ENCODE assay signal across 10 cellular contexts in the genomic region with DNA sequence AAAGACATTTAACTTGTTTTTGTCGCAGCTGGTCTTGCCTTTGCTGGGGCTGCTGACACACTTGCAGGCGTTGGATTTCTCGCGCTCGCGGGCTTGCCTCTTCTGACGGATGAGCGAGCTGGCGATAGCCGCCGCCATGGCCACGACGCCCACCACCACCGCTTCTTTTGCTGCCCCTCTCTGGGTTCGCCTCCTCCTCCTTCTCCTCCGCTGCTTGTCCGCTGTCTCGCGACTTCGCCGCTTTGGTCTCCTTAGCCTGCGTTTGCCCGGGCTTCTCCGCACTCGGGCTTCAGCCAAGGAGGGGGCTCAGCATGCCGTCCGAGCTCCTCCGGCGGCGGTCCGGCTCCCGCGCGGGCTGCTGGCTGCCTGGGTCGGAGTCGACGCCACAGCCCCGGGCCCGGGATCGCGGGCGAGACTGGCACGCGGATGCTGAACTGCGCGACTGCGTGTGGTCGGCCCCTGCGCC. TPM values are rescaled to one million over a fixed set of nuclear protein-coding genes. Genes with fewer than 3 reads are reported as not detected.
DNase-seq lines count a peak whose midpoint lies in the region; ATAC-seq and TF ChIP-seq lines count a peak whose summit lies in the region.
"Had no signal": no experiment of that assay in that cellular context is flagged by ENCODE, and none has a peak within 500 bp of the region (broad histone marks: within the 10 kb centered on the region; RNA-seq: fewer than 3 reads in every experiment).

No MANE protein-coding gene starts in this region.

- CTCF ChIA-PET in MCF 10A (lab: Yijun Ruan, JAX): interaction anchor here (3.1 to 4.5 kb wide), 2 partner anchors 413 to 520 kb away, joined by 21 read pairs; no protein-coding TSS in a partner anchor
- CTCF ChIA-PET in OCI-LY7 (lab: Charles Lee; ENCODE audit: unreplicated experiment): no interaction called here

- no peak for TF ChIP-seq POLR2A in right lobe of liver (IDR thresholded peaks at IDR 0.05)
- no peak for TF ChIP-seq POLR2A in stomach (IDR thresholded peaks at IDR 0.05)

- under 1% methylated on average over 48 of the region's 49 CpGs for WGBS in HUES64
- WGBS in right lobe of liver (ENCODE audit: insufficient coverage, low coverage, low lambda C conversion rate, missing lambda C conversion rate): 23% methylated on average over 21 of the region's 49 CpGs
- 1 to 25% (median 14%) methylated on average over 26 to 42 of the region's 49 CpGs for WGBS in stomach, 5 donors

- H3K27me3 Mint-ChIP-seq in MCF 10A (ENCODE audit: insufficient read depth, unreplicated experiment): peaks cover 38% of the 10 kb centered on the region
- peaks cover 37% of the 10 kb centered on the region for H3K27me3 Mint-ChIP-seq in activated naive CD8-positive, alpha-beta T cell treated with anti-CD3 and anti-CD28 coated beads for 36 hours

- H3K36me3 ChIP-seq in HUES64 (ENCODE audit: insufficient read depth, low read length) (peaks cover 24% of the 10 kb centered on the region), right lobe of liver (no peaks in the 10 kb centered on the region), stomach (no peaks in the 10 kb centered on the region), OCI-LY7 (ENCODE audit: insufficient read depth, low read length) (no peaks in the 10 kb centered on the region)

- no peaks in the 10 kb centered on the region for H3K9me3 Mint-ChIP-seq in MCF 10A (ENCODE audit: unreplicated experiment)
- H3K9me3 Mint-ChIP-seq in activated naive CD8-positive, alpha-beta T cell treated with anti-CD3 and anti-CD28 coated beads for 36 hours: no peaks in the 10 kb centered on the region
- H3K9me3 Mint-ChIP-seq: activated T-cell treated with anti-CD3 and anti-CD28 coated beads, Interleukin-2, amount 50 U/mL, for 24 hours had no signal

- peak in 2 of 4 donors; percentile 11 to 17 for ATAC-seq in right lobe of liver

- H3K27ac ChIP-seq in HUES64 (ENCODE audit: low read depth, low read length): peak overlapping the region; percentile 58; the same call in 1 of the 2 replicates
- no peak overlapping the region for H3K27ac ChIP-seq in right lobe of liver
- peak overlapping the region in 1 of 5 donors; percentile 12 for H3K27ac ChIP-seq in stomach
- H3K27ac ChIP-seq in OCI-LY7 (ENCODE audit: low read depth, low read length, poor library complexity, severe bottlenecking): no peak overlapping the region

- DNase-seq in MCF 10A (ENCODE audit: unreplicated experiment) (no peak), right lobe of liver (peak; percentile 17 to 52 (median 21)), stomach (no peak), T1000 (lab: John Stamatoyannopoulos, UW) (no peak), OCI-LY7 (ENCODE audit: low spot score) (no peak)
- DNase-seq in activated naive CD8-positive, alpha-beta T cell treated with anti-CD3 and anti-CD28 coated beads for 36 hours: no peak
- DNase-seq: activated T-cell treated with anti-CD3 and anti-CD28 coated beads, Interleukin-2, amount 50 U/mL, for 24 hours; KG1; SHP77 treated with DMSO at 0.1 percent for 48 hours had no signal

- no peaks in the 10 kb centered on the region; the same call in 1 of the 2 replicates for H3K4me1 ChIP-seq in HUES64 (ENCODE audit: insufficient read depth, low read length)
- H3K4me1 ChIP-seq in right lobe of liver: no peaks in the 10 kb centered on the region
- peaks cover 0 to 7% (median 0%) of the 10 kb centered on the region in 4 donors for H3K4me1 ChIP-seq in stomach
- no peaks in the 10 kb centered on the region for H3K4me1 ChIP-seq in OCI-LY7 (ENCODE audit: insufficient read depth, low read length, poor library complexity, severe bottlenecking)

- no TSS peak for BruUV-seq in MCF 10A (replicated peaks; lab: Mats Ljungman, UMichigan)
- BruUV-seq in OCI-LY7 (replicated peaks; lab: Mats Ljungman, UMichigan): no TSS peak

- no peaks in the 10 kb centered on the region for H3K79me2 ChIP-seq in OCI-LY7 (ENCODE audit: insufficient read depth, low read depth, low read length)

- H3K9me3 ChIP-seq in HUES64 (ENCODE audit: insufficient read depth, low read depth, low read length) (no peaks in the 10 kb centered on the region), right lobe of liver (no peaks in the 10 kb centered on the region), stomach (no peaks in the 10 kb centered on the region), OCI-LY7 (ENCODE audit: low read length) (no peaks in the 10 kb centered on the region)

- no peak for TF ChIP-seq CTCF in MCF 10A (IDR thresholded peaks at IDR 0.05; ENCODE audit: unreplicated experiment)
- no peak for TF ChIP-seq CTCF in right lobe of liver (IDR thresholded peaks at IDR 0.05)
- no peak for TF ChIP-seq CTCF in stomach (IDR thresholded peaks at IDR 0.05)
- no peak for TF ChIP-seq CTCF in OCI-LY7 (conservative IDR thresholded peaks at IDR 0.05; ENCODE audit: low read length)

- H3K4me3 Mint-ChIP-seq in MCF 10A (ENCODE audit: unreplicated experiment): peak overlapping the region; percentile 64
- H3K4me3 Mint-ChIP-seq in activated naive CD8-positive, alpha-beta T cell treated with anti-CD3 and anti-CD28 coated beads for 36 hours: no peak overlapping the region
- H3K4me3 Mint-ChIP-seq: activated T-cell treated with anti-CD3 and anti-CD28 coated beads, Interleukin-2, amount 50 U/mL, for 24 hours had no signal

- no peak for TF ChIP-seq EP300 in stomach (IDR thresholded peaks at IDR 0.05)

- H3K4me3 ChIP-seq in HUES64 (ENCODE audit: low read length): peak overlapping the region; percentile 91
- peak overlapping the region in 1 of 3 donors; percentile 31 for H3K4me3 ChIP-seq in right lobe of liver
- peak overlapping the region; percentile 47 to 65 (median 53) for H3K4me3 ChIP-seq in stomach
- no peak overlapping the region for H3K4me3 ChIP-seq in OCI-LY7 (ENCODE audit: low read depth, low read length, poor library complexity, severe bottlenecking)

- H3K4me2 ChIP-seq in OCI-LY7 (ENCODE audit: low read length): no peak overlapping the region

- no peak overlapping the region for H3K27ac Mint-ChIP-seq in MCF 10A (ENCODE audit: low read depth, unreplicated experiment)
- H3K27ac Mint-ChIP-seq in activated naive CD8-positive, alpha-beta T cell treated with anti-CD3 and anti-CD28 coated beads for 36 hours: no peak overlapping the region
- H3K27ac Mint-ChIP-seq: activated T-cell treated with anti-CD3 and anti-CD28 coated beads, Interleukin-2, amount 50 U/mL, for 24 hours had no signal

- H3K9me2 ChIP-seq in OCI-LY7 (ENCODE audit: insufficient read depth, low read length): no peaks in the 10 kb centered on the region

- H3K36me3 Mint-ChIP-seq in MCF 10A (ENCODE audit: insufficient read depth, unreplicated experiment): no peaks in the 10 kb centered on the region
- H3K36me3 Mint-ChIP-seq in activated naive CD8-positive, alpha-beta T cell treated with anti-CD3 and anti-CD28 coated beads for 36 hours: no peaks in the 10 kb centered on the region

- intact Hi-C loops in MCF 10A (cut with micrococcal nuclease) (no loop called here), right lobe of liver (cut with DNase I) (no loop called here), stomach (cut with DNase I; ENCODE audit: low total_unique reads) (no loop called here), OCI-LY7 (cut with micrococcal nuclease; ENCODE audit: unreplicated experiment) (no loop called here)

- H3K9ac ChIP-seq in HUES64 (ENCODE audit: low read depth, low read length): peak overlapping the region; percentile 73

- H3K4me1 Mint-ChIP-seq in MCF 10A (ENCODE audit: insufficient read depth, unreplicated experiment): no peaks in the 10 kb centered on the region
- H3K4me1 Mint-ChIP-seq in activated naive CD8-positive, alpha-beta T cell treated with anti-CD3 and anti-CD28 coated beads for 36 hours: no peaks in the 10 kb centered on the region

- no peak overlapping the region for H2AFZ ChIP-seq in OCI-LY7 (ENCODE audit: low read length)

- POLR2A ChIA-PET in MCF 10A (lab: Yijun Ruan, JAX) (interaction anchor here (0.6 to 0.7 kb wide), 2 partner anchors 36 to 505 kb away, joined by 3 read pairs; no protein-coding TSS in a partner anchor), OCI-LY7 (lab: Charles Lee) (no interaction called here)

- H4K20me1 ChIP-seq in OCI-LY7 (ENCODE audit: insufficient read depth, low read length): no peaks in the 10 kb centered on the region

- H3K27me3 ChIP-seq in HUES64 (ENCODE audit: insufficient read depth, low read length) (no peaks in the 10 kb centered on the region), right lobe of liver (peaks cover 0 to 21% of the 10 kb centered on the region in 2 donors), stomach (peaks cover 0 to 19% (median 0%) of the 10 kb centered on the region in 3 donors)

RNA-seq across cellular contexts. Expression of gene FGF13, which starts 0.6 kb away (rescaled TPM):
- polyA plus RNA-seq in HUES64 (2013, experiment 1 of 2): 34.0 TPM
- 45.3 TPM for polyA plus RNA-seq in HUES64 (2013, experiment 2 of 2)
- 0.75 and 2.7 TPM in 2 replicates for total RNA-seq in MCF 10A (2022)
- 1 to 10 TPM in 4 of 6 experiments, under 1 TPM in 2; 0.37 to 2.8 (median 1.1) TPM for total RNA-seq in right lobe of liver
- total RNA-seq in stomach: 10 to 100 TPM in 2 of 5 donors, 1 to 10 TPM in 1, under 1 TPM in 1, not detected in 1; 0.58 to 24.8 (median 7.7) TPM
- polyA plus RNA-seq in stomach: 10 to 100 TPM in 1 of 3 donors, 1 to 10 TPM in 2; 3.4 to 11.2 (median 9.7) TPM
- total RNA-seq in OCI-LY7 (2014; rRNA removed; shearing (Covaris generic)): not detected in 2 replicates
- total RNA-seq in OCI-LY7 (2022): not detected in 2 replicates
- not detected for total RNA-seq in activated naive CD8-positive, alpha-beta T cell treated with anti-CD3 and anti-CD28 coated beads for 36 hours

Comparison
In these comparisons a context has a peak if more than half of its experiments do, and no peak if none do; other contexts are left out.
1. DNase-seq: peak in right lobe of liver (3 of 3); none in MCF 10A (single experiment), stomach (single experiment), T1000 (single experiment), OCI-LY7 (single experiment) and activated naive CD8-positive, alpha-beta T cell treated with anti-CD3 and anti-CD28 coated beads for 36 hours (single experiment).